Comparison of ENCODE assay signal across 1 cellular context in the genomic region with DNA sequence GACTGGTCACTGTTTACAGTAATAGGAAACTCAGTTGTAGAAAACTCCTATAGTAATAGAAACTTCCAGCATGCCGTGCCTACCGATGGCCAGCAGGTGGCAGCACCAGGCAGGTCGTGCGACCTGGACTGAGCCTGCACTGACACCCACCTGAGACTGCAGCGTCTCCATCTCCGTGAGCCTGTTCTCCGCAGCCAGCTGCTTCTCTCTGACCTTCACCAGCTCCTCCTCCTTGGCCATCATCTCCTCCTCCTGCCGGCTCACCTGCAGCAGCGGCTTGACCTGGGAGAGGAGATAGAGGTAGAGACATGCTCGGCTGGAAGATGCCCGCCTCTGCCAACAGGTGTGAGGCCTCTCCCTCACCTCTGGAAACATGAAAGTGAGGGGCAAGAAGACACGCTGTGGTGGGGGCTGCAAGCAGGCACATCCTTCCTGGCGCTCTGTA.
A peak's percentile ranks its signal among the peaks of the same experiment; 100 is the strongest.
TF ChIP-seq lines count a peak whose summit lies in the region.

No MANE protein-coding gene starts in this region.

TF ChIP-seq in GM12878, 131 proteins besides CTCF, POLR2A, EP300 and RAD21 (continued from another document):
- TF ChIP-seq, protein P1, sequence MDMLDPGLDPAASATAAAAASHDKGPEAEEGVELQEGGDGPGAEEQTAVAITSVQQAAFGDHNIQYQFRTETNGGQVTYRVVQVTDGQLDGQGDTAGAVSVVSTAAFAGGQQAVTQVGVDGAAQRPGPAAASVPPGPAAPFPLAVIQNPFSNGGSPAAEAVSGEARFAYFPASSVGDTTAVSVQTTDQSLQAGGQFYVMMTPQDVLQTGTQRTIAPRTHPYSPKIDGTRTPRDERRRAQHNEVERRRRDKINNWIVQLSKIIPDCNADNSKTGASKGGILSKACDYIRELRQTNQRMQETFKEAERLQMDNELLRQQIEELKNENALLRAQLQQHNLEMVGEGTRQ (IDR thresholded peaks at IDR 0.05; ENCODE audit: borderline replicate concordance, low read depth, low read length), result no peak
- TF ChIP-seq RCOR1 (conservative IDR thresholded peaks at IDR 0.05; ENCODE audit: low read depth, low read length) (no peak), TCF7 (IDR thresholded peaks at IDR 0.05; ENCODE audit: borderline replicate concordance) (no peak), TCF12 (IDR thresholded peaks at IDR 0.05; ENCODE audit: low read depth, low read length) (no peak), SIN3A (IDR thresholded peaks at IDR 0.05; ENCODE audit: low read depth, low read length) (no peak), NR2F1 (conservative IDR thresholded peaks at IDR 0.05) (0 out of 2 replicates have a peak, but pooled peaks have one; percentile 26), GATAD2B (conservative IDR thresholded peaks at IDR 0.05; ENCODE audit: low read depth) (0 out of 2 replicates have a peak, but pooled peaks have one; percentile 39), NR2C2 (IDR thresholded peaks at IDR 0.05; ENCODE audit: borderline replicate concordance, control insufficient read depth, insufficient read length, low read depth) (no peak), CEBPB (IDR thresholded peaks at IDR 0.05; ENCODE audit: borderline replicate concordance in 1 of 2, low read depth in 2 of 2, low read length in 2 of 2) (no peak), HCFC1 (IDR thresholded peaks at IDR 0.05; ENCODE audit: low read length) (no peak), HDGF (IDR thresholded peaks at IDR 0.05) (peak; percentile 73; the same call in 1 of the 2 replicates), IKZF2 (IDR thresholded peaks at IDR 0.05) (no peak), ZZZ3 (IDR thresholded peaks at IDR 0.05; ENCODE audit: control insufficient read depth, insufficient read length, low read depth) (no peak), MEF2B (IDR thresholded peaks at IDR 0.05; ENCODE audit: partially characterized antibody, poor library complexity, severe bottlenecking) (no peak), CREB1 (IDR thresholded peaks at IDR 0.05; ENCODE audit: low read depth) (no peak), JUND (IDR thresholded peaks at IDR 0.05; ENCODE audit: low read depth, low read length) (no peak), GABPA (IDR thresholded peaks at IDR 0.05; ENCODE audit: low read depth) (no peak), ETV6 (conservative IDR thresholded peaks at IDR 0.05 in 1 of 2, IDR thresholded peaks at IDR 0.05 in 1 of 2; ENCODE audit: borderline replicate concordance in 1 of 2, low read depth in 1 of 2) (no peak), KLF5 (IDR thresholded peaks at IDR 0.05; ENCODE audit: partially characterized antibody) (no peak)
- TF ChIP-seq, protein P2, sequence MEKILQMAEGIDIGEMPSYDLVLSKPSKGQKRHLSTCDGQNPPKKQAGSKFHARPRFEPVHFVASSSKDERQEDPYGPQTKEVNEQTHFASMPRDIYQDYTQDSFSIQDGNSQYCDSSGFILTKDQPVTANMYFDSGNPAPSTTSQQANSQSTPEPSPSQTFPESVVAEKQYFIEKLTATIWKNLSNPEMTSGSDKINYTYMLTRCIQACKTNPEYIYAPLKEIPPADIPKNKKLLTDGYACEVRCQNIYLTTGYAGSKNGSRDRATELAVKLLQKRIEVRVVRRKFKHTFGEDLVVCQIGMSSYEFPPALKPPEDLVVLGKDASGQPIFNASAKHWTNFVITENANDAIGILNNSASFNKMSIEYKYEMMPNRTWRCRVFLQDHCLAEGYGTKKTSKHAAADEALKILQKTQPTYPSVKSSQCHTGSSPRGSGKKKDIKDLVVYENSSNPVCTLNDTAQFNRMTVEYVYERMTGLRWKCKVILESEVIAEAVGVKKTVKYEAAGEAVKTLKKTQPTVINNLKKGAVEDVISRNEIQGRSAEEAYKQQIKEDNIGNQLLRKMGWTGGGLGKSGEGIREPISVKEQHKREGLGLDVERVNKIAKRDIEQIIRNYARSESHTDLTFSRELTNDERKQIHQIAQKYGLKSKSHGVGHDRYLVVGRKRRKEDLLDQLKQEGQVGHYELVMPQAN (conservative IDR thresholded peaks at IDR 0.05), result no peak
- TF ChIP-seq, protein P3, sequence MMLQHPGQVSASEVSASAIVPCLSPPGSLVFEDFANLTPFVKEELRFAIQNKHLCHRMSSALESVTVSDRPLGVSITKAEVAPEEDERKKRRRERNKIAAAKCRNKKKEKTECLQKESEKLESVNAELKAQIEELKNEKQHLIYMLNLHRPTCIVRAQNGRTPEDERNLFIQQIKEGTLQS (IDR thresholded peaks at IDR 0.05; ENCODE audit: borderline replicate concordance, extremely low read depth, low read depth, low read length), result no peak
- TF ChIP-seq, protein P4, sequence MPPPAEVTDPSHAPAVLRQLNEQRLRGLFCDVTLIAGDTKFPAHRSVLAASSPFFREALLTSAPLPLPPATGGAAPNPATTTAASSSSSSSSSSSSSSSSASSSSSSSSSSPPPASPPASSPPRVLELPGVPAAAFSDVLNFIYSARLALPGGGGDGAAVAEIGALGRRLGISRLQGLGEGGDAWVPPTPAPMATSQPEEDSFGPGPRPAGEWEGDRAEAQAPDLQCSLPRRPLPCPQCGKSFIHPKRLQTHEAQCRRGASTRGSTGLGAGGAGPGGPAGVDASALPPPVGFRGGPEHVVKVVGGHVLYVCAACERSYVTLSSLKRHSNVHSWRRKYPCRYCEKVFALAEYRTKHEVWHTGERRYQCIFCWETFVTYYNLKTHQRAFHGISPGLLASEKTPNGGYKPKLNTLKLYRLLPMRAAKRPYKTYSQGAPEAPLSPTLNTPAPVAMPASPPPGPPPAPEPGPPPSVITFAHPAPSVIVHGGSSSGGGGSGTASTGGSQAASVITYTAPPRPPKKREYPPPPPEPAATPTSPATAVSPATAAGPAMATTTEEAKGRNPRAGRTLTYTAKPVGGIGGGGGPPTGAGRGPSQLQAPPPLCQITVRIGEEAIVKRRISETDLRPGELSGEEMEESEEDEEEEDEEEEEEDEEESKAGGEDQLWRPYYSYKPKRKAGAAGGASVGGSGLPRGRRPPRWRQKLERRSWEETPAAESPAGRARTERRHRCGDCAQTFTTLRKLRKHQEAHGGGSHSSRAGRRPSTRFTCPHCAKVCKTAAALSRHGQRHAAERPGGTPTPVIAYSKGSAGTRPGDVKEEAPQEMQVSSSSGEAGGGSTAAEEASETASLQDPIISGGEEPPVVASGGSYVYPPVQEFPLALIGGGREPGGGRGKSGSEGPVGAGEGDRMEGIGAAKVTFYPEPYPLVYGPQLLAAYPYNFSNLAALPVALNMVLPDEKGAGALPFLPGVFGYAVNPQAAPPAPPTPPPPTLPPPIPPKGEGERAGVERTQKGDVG (CRISPR knock-in tag; IDR thresholded peaks at IDR 0.05), result no peak
- TF ChIP-seq, protein P5, sequence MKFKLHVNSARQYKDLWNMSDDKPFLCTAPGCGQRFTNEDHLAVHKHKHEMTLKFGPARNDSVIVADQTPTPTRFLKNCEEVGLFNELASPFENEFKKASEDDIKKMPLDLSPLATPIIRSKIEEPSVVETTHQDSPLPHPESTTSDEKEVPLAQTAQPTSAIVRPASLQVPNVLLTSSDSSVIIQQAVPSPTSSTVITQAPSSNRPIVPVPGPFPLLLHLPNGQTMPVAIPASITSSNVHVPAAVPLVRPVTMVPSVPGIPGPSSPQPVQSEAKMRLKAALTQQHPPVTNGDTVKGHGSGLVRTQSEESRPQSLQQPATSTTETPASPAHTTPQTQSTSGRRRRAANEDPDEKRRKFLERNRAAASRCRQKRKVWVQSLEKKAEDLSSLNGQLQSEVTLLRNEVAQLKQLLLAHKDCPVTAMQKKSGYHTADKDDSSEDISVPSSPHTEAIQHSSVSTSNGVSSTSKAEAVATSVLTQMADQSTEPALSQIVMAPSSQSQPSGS (IDR thresholded peaks at IDR 0.05; ENCODE audit: low read length), result no peak
